ENCODE assay signal across 33 cellular contexts in genomic region chr20:58023346-58023745, GRCh38.
"Had no signal": no experiment of that assay in that cellular context is flagged by ENCODE, and none has a peak within 500 bp of the region (broad histone marks: within the 10 kb centered on the region; RNA-seq: fewer than 3 reads in every experiment).

No MANE protein-coding gene starts in this region.

- H3K36me3 ChIP-seq: breast epithelium, MG63, SJSA1 had no signal

- DNase-seq: activated CD4-positive, alpha-beta T cell treated with anti-CD3 and anti-CD28 coated beads for 48 hours; activated CD4-positive, alpha-beta T cell treated with anti-CD3 and anti-CD28 coated beads, Interleukin-2, amount 50 U/mL, for 4 hours; activated CD4-positive, CD25-positive, alpha-beta regulatory T cell treated with anti-CD3 and anti-CD28 coated beads, Interleukin-2, amount 50 U/mL, for 72 hours; activated CD8-positive, alpha-beta T cell treated with anti-CD3 and anti-CD28 coated beads, Interleukin-2, amount 10 ng/mL, durations not matched to agents 7 days and 5 days; activated T-cell treated with anti-CD3 and anti-CD28 coated beads, Interleukin-2, amount 50 U/mL, for 48 hours; central memory CD4-positive, alpha-beta T cell; MG63; MV-4-11; NCI-H1092 treated with DMSO at 0.1 percent for 48 hours; NCI-H1417 treated with DMSO at 0.1 percent for 48 hours; NCI-H1694; NCI-H2029; NCI-H2107; NCI-H2171 treated with DMSO at 0.1 percent for 48 hours; NCI-H345; NCI-H510A; NCI-H526 treated with DMSO at 0.1 percent for 48 hours; NCI-H82; NK-92 treated with Interleukin-12 subunit alpha and Interleukin-12 subunit beta, amount 100 ng/mL, for 24 hours; OCI-M1; Right ventricle myocardium superior; RPMI8226; SW 1271 had no signal

- H3K4me1 Mint-ChIP-seq: activated naive CD4-positive, alpha-beta T cell treated with anti-CD3 and anti-CD28 coated beads, Interleukin-2, amount 50 U/mL, for 24 hours; activated T-helper 17 cell treated with anti-CD3 and anti-CD28 coated beads, Interleukin-2, amount 50 U/mL, for 72 hours; WTC11 had no signal

- H3K27ac ChIP-seq: breast epithelium, KMS-11, SJSA1 had no signal

- H3K4me2 ChIP-seq: KMS-11 had no signal

- H3K9me3 Mint-ChIP-seq: activated naive CD4-positive, alpha-beta T cell treated with anti-CD3 and anti-CD28 coated beads, Interleukin-2, amount 50 U/mL, for 24 hours; activated T-helper 17 cell treated with anti-CD3 and anti-CD28 coated beads, Interleukin-2, amount 50 U/mL, for 72 hours; T-helper 2 cell treated with Interferon-gamma antibody and Interleukin-4, amounts not matched to agents 5 μg/mL and 100 μg/mL, for 36 hours had no signal

- H3K4me3 Mint-ChIP-seq: activated CD8-positive, alpha-beta T cell treated with anti-CD3 and anti-CD28 coated beads, Interleukin-2, amount 10 ng/mL, durations not matched to agents 7 days and 5 days; activated naive CD4-positive, alpha-beta T cell treated with anti-CD3 and anti-CD28 coated beads, Interleukin-2, amount 50 U/mL, for 24 hours; activated T-helper 17 cell treated with anti-CD3 and anti-CD28 coated beads, Interleukin-2, amount 50 U/mL, for 72 hours; IgD-negative memory B cell; T-helper 2 cell treated with Interferon-gamma antibody and Interleukin-4, amounts not matched to agents 5 μg/mL and 100 μg/mL, for 36 hours; WTC11 had no signal

- H3K9ac ChIP-seq: KMS-11 had no signal

- H3K27ac Mint-ChIP-seq: activated CD8-positive, alpha-beta T cell treated with anti-CD3 and anti-CD28 coated beads, Interleukin-2, amount 10 ng/mL, durations not matched to agents 7 days and 5 days; activated naive CD4-positive, alpha-beta T cell treated with anti-CD3 and anti-CD28 coated beads, Interleukin-2, amount 50 U/mL, for 24 hours; activated T-helper 17 cell treated with anti-CD3 and anti-CD28 coated beads, Interleukin-2, amount 50 U/mL, for 72 hours; IgD-negative memory B cell; T-helper 2 cell treated with Interferon-gamma antibody and Interleukin-4, amounts not matched to agents 5 μg/mL and 100 μg/mL, for 36 hours; WTC11 had no signal

- H3K4me3 ChIP-seq: breast epithelium, MG63, SJSA1 had no signal

- H3K36me3 Mint-ChIP-seq: activated naive CD4-positive, alpha-beta T cell treated with anti-CD3 and anti-CD28 coated beads, Interleukin-2, amount 50 U/mL, for 24 hours; IgD-negative memory B cell; WTC11 had no signal

- ATAC-seq: activated CD8-positive, alpha-beta T cell treated with anti-CD3 and anti-CD28 coated beads, Interleukin-2, amount 10 ng/mL, durations not matched to agents 7 days and 5 days; activated T-helper 17 cell treated with anti-CD3 and anti-CD28 coated beads, Interleukin-2, amount 50 U/mL, for 72 hours; Panc1; SK-N-SH treated with all-trans-retinoic acid at 6 μM for 48 hours; WTC11 had no signal

- H3K27me3 ChIP-seq: breast epithelium, MG63, SJSA1 had no signal

- H3K9me3 ChIP-seq: breast epithelium, MG63, SJSA1 had no signal
